In genomic region chr4:10121568-10122097, GRCh38 we compare ENCODE assay signal across 17 cellular contexts. TPM values are rescaled to one million over a fixed set of nuclear protein-coding genes. Genes with fewer than 3 reads are reported as not detected.
DNase-seq lines count a peak whose midpoint lies in the region; ATAC-seq and TF ChIP-seq lines count a peak whose summit lies in the region.
"Had no signal": no experiment of that assay in that cellular context is flagged by ENCODE, and none has a peak within 500 bp of the region (broad histone marks: within the 10 kb centered on the region; RNA-seq: fewer than 3 reads in every experiment).

No MANE protein-coding gene starts in this region.

- H3K36me3 ChIP-seq in liver (ENCODE audit: control insufficient read depth in 4 of 4, insufficient read depth in 3 of 4, low read depth in 1 of 4, low read length in 3 of 4) (no peaks in the 10 kb centered on the region), upper lobe of left lung (no peaks in the 10 kb centered on the region)
- H3K36me3 ChIP-seq: tibial nerve had no signal

- H3K27me3 ChIP-seq in liver (ENCODE audit: control insufficient read depth in 4 of 4, insufficient read depth in 4 of 4, low read length in 3 of 4) (no peaks in the 10 kb centered on the region), upper lobe of left lung (no peaks in the 10 kb centered on the region)

- H3K27ac ChIP-seq in liver (ENCODE audit: low read depth in 1 of 2, low read length in 2 of 2) (peak overlapping the region; percentile 51 to 79), upper lobe of left lung (peak overlapping the region in 3 of 4 donors; percentile 0 to 43 (median 36))
- H3K27ac ChIP-seq: tibial nerve had no signal

- H3K4me1 Mint-ChIP-seq in activated T-helper 1 cell treated with anti-CD3 and anti-CD28 coated beads, Interleukin-12 subunit alpha, Interleukin-12 subunit beta, Interleukin-2, Interleukin-4 antibody, amounts not matched to agents 30 ng/mL and 10 ng/mL and 1 ng/mL, durations not matched to agents 14 hours and 24 hours and 36 hours (ENCODE audit: low read depth) = peaks cover 78% of the 10 kb centered on the region

- no peak for TF ChIP-seq EP300 in upper lobe of left lung (IDR thresholded peaks at IDR 0.05)

- WGBS in liver = 38% methylated on average over 10 of the region's 10 CpGs
- WGBS in upper lobe of left lung, 2 donors = 49 to 79% methylated on average over 7 to 10 of the region's 10 CpGs

- no peaks in the 10 kb centered on the region for H3K27me3 Mint-ChIP-seq in activated T-helper 1 cell treated with anti-CD3 and anti-CD28 coated beads, Interleukin-12 subunit alpha, Interleukin-12 subunit beta, Interleukin-2, Interleukin-4 antibody, amounts not matched to agents 30 ng/mL and 10 ng/mL and 1 ng/mL, durations not matched to agents 14 hours and 24 hours and 36 hours (ENCODE audit: insufficient read depth)

- H3K4me1 ChIP-seq in liver (ENCODE audit: control insufficient read depth in 4 of 4, insufficient read depth in 4 of 4, low read length in 3 of 4) (peaks cover 0 to 14% (median 5%) of the 10 kb centered on the region in 4 donors), upper lobe of left lung (peaks cover 23 to 43% (median 42%) of the 10 kb centered on the region in 4 donors)

- H3K27ac Mint-ChIP-seq in activated T-helper 1 cell treated with anti-CD3 and anti-CD28 coated beads, Interleukin-12 subunit alpha, Interleukin-12 subunit beta, Interleukin-2, Interleukin-4 antibody, amounts not matched to agents 30 ng/mL and 10 ng/mL and 1 ng/mL, durations not matched to agents 14 hours and 24 hours and 36 hours = peak overlapping the region; percentile 31
- H3K27ac Mint-ChIP-seq: B cell; stimulated activated naive B cell treated with anti-CD40 and anti-IgM and Interleukin-4, amounts not matched to agents 10 μg/mL and 1 μg/mL and 100 μg/mL, for 72 hours had no signal

- intact Hi-C loops in activated T-helper 1 cell treated with anti-CD3 and anti-CD28 coated beads, Interleukin-12 subunit alpha, Interleukin-12 subunit beta, Interleukin-2, Interleukin-4 antibody, amounts not matched to agents 30 ng/mL and 10 ng/mL and 1 ng/mL, durations not matched to agents 14 hours and 24 hours and 36 hours (cut with micrococcal nuclease) = no loop called here

- TF ChIP-seq CTCF in liver (IDR thresholded peaks at IDR 0.05; ENCODE audit: low read depth, low read length, missing input control) (no peak), upper lobe of left lung (IDR thresholded peaks at IDR 0.05) (no peak)

- H3K9me3 Mint-ChIP-seq in activated T-helper 1 cell treated with anti-CD3 and anti-CD28 coated beads, Interleukin-12 subunit alpha, Interleukin-12 subunit beta, Interleukin-2, Interleukin-4 antibody, amounts not matched to agents 30 ng/mL and 10 ng/mL and 1 ng/mL, durations not matched to agents 14 hours and 24 hours and 36 hours = no peaks in the 10 kb centered on the region
- H3K9me3 Mint-ChIP-seq: stimulated activated naive B cell treated with anti-CD40 and anti-IgM and Interleukin-4, amounts not matched to agents 10 μg/mL and 1 μg/mL and 100 μg/mL, for 72 hours had no signal

- H3K4me3 ChIP-seq in liver (ENCODE audit: low read depth in 1 of 3, low read length in 3 of 3) = no peak overlapping the region
- no peak overlapping the region for H3K4me3 ChIP-seq in upper lobe of left lung
- H3K4me3 ChIP-seq: tibial nerve had no signal

- H3K9me3 ChIP-seq in liver (ENCODE audit: control insufficient read depth in 4 of 4, low read length in 3 of 4) = no peaks in the 10 kb centered on the region
- no peaks in the 10 kb centered on the region for H3K9me3 ChIP-seq in upper lobe of left lung
- H3K9me3 ChIP-seq: tibial nerve had no signal

- no peak for TF ChIP-seq POLR2A in upper lobe of left lung (IDR thresholded peaks at IDR 0.05)

- peaks cover 3% of the 10 kb centered on the region for H3K36me3 Mint-ChIP-seq in activated T-helper 1 cell treated with anti-CD3 and anti-CD28 coated beads, Interleukin-12 subunit alpha, Interleukin-12 subunit beta, Interleukin-2, Interleukin-4 antibody, amounts not matched to agents 30 ng/mL and 10 ng/mL and 1 ng/mL, durations not matched to agents 14 hours and 24 hours and 36 hours (ENCODE audit: low read depth)
- H3K36me3 Mint-ChIP-seq: stimulated activated naive B cell treated with anti-CD40 and anti-IgM and Interleukin-4, amounts not matched to agents 10 μg/mL and 1 μg/mL and 100 μg/mL, for 72 hours had no signal

- peak in 1 of 2 donors; percentile 41 for TF ChIP-seq RAD21 in liver (IDR thresholded peaks at IDR 0.05)

- DNase-seq in activated T-helper 1 cell treated with anti-CD3 and anti-CD28 coated beads, Interleukin-12 subunit alpha, Interleukin-12 subunit beta, Interleukin-2, Interleukin-4 antibody, amounts not matched to agents 30 ng/mL and 10 ng/mL and 1 ng/mL, durations not matched to agents 14 hours and 24 hours and 36 hours (ENCODE audit: low spot score) = no peak
- DNase-seq in upper lobe of left lung (no peak), MV-4-11 (lab: John Stamatoyannopoulos, UW) (no peak), GM03348 (ENCODE audit: low spot score) (no peak)
- DNase-seq: activated naive CD4-positive, alpha-beta T cell; GF-D8; left ventricle myocardium superior; NCI-H1417 treated with DMSO at 0.1 percent for 48 hours; NCI-H524; stimulated activated naive B cell treated with anti-CD40 and anti-IgM and Interleukin-4, amounts not matched to agents 10 μg/mL and 1 μg/mL and 100 μg/mL, for 72 hours; SW 1271 had no signal

- no peak overlapping the region for H3K4me3 Mint-ChIP-seq in activated T-helper 1 cell treated with anti-CD3 and anti-CD28 coated beads, Interleukin-12 subunit alpha, Interleukin-12 subunit beta, Interleukin-2, Interleukin-4 antibody, amounts not matched to agents 30 ng/mL and 10 ng/mL and 1 ng/mL, durations not matched to agents 14 hours and 24 hours and 36 hours
- H3K4me3 Mint-ChIP-seq: B cell; stimulated activated naive B cell treated with anti-CD40 and anti-IgM and Interleukin-4, amounts not matched to agents 10 μg/mL and 1 μg/mL and 100 μg/mL, for 72 hours had no signal

- ATAC-seq in GM19463 (IDR thresholded peaks at IDR 0.05; ENCODE audit: unreplicated experiment) (peak; percentile 15), upper lobe of left lung (ENCODE audit: low FRiP score in 2 of 2) (no peak), HG03565 (IDR thresholded peaks at IDR 0.05; ENCODE audit: unreplicated experiment) (no peak)
- ATAC-seq: left ventricle myocardium superior; Right ventricle myocardium inferior; stimulated activated naive B cell treated with anti-CD40 and anti-IgM and Interleukin-4, amounts not matched to agents 10 μg/mL and 1 μg/mL and 100 μg/mL, for 72 hours had no signal

- peak overlapping the region in 1 of 2 donors; percentile 87 for H3K9ac ChIP-seq in liver (ENCODE audit: low read depth in 1 of 2, low read length in 2 of 2)

TF ChIP-seq in liver, 16 proteins besides CTCF, POLR2A, EP300 and RAD21 (continues in another document):
- TF ChIP-seq TAF1 (conservative IDR thresholded peaks at IDR 0.05) = peak; percentile 42
- no peak for TF ChIP-seq REST (IDR thresholded peaks at IDR 0.05)
- TF ChIP-seq EGR1 (IDR thresholded peaks at IDR 0.05; ENCODE audit: low read depth in 2 of 2) = no peak
- peak; percentile 93 for TF ChIP-seq SP1 (IDR thresholded peaks at IDR 0.05)
- TF ChIP-seq FOXA2 (IDR thresholded peaks at IDR 0.05) = no peak
- no peak for TF ChIP-seq JUND (IDR thresholded peaks at IDR 0.05)
- TF ChIP-seq FOXA1 (IDR thresholded peaks at IDR 0.05) = no peak
- TF ChIP-seq HNF4A (conservative IDR thresholded peaks at IDR 0.05) = peak; percentile 77 to 93
- no peak for TF ChIP-seq NR2F2 (IDR thresholded peaks at IDR 0.05)
- TF ChIP-seq GABPA (IDR thresholded peaks at IDR 0.05 in 1 of 2, conservative IDR thresholded peaks at IDR 0.05 in 1 of 2) = no peak
- no peak for TF ChIP-seq ATF3 (IDR thresholded peaks at IDR 0.05)

RNA-seq across cellular contexts. Expression of gene WDR1, which starts 5.0 kb away (rescaled TPM):
- 449 and 453 TPM in 2 replicates for total RNA-seq in activated T-helper 1 cell treated with anti-CD3 and anti-CD28 coated beads, Interleukin-12 subunit alpha, Interleukin-12 subunit beta, Interleukin-2, Interleukin-4 antibody, amounts not matched to agents 30 ng/mL and 10 ng/mL and 1 ng/mL, durations not matched to agents 14 hours and 24 hours and 36 hours
- total RNA-seq in liver (10 to 100 TPM; 60.3 to 97.4 TPM), upper lobe of left lung (100 to 1,000 TPM; 135 to 307 (median 183) TPM)
- polyA plus RNA-seq in liver = 10 to 100 TPM; 31.1 to 71.1 TPM
